In the genomic region with DNA sequence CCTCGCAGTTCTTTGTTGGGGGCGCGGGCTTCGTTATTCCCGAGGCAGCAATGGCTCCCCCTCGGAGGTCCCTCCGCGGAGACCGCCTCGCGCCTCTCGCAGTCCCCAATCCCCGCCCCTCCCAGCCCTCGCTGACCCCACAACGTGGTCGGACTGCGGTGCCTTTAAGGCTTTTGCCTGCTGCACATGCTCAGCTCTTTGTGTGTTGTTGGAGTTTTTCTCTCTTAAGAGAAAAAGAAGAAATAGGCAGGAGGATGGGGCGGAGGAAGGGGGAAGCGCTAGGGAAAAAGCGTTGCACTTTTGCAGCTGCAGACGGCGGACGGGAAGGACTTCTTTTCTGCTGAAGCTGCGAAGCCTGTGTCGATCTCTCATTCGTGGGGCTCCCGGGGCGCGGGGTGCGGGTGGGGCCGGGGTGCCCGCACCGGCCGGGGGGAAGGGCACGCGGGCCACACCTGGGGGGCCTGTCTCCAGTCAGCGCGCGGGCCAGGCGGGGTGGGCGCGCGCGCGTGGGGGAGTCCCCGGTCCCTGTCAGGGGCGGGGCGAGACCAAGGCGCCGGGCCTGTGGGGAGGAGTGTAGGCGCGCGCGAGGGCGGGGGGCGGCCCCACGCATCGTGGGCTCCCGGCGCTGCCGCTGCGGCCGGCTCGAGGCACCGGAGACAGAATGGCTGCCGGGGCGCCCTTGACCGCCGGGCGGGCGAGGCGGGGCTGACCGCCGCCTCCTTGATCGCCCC, we compare ENCODE assay signal across 8 cellular contexts. TPM values are rescaled to one million over a fixed set of nuclear protein-coding genes. Genes with fewer than 3 reads are reported as not detected.
A peak's percentile ranks its signal among the peaks of the same experiment; 100 is the strongest.
DNase-seq lines count a peak whose midpoint lies in the region; ATAC-seq and TF ChIP-seq lines count a peak whose summit lies in the region.

No MANE protein-coding gene starts in this region.

- POLR2A ChIA-PET in activated CD4-positive, alpha-beta memory T cell treated with anti-CD3 and anti-CD28 coated beads for 36 hours (lab: Charles Lee): no interaction called here

- DNase-seq in GM13976 (ENCODE audit: low spot score): peak; percentile 78
- peak; percentile 28 for DNase-seq in Jurkat, Clone E6-1 (ENCODE audit: low read depth, low spot score)
- DNase-seq in activated CD4-positive, alpha-beta memory T cell treated with anti-CD3 and anti-CD28 coated beads for 36 hours: peak; percentile 22
- no peak for DNase-seq in DMS79 (lab: John Stamatoyannopoulos, UW)

- no peak for TF ChIP-seq CTCF in GM13976 (IDR thresholded peaks at IDR 0.05; ENCODE audit: borderline replicate concordance, control extremely low read depth, extremely low read depth, insufficient read depth, missing control alignments)

- peaks cover 10% of the 10 kb centered on the region for H3K4me1 Mint-ChIP-seq in activated CD4-positive, alpha-beta memory T cell treated with anti-CD3 and anti-CD28 coated beads for 36 hours (ENCODE audit: low read depth)

- no peaks in the 10 kb centered on the region for H3K36me3 ChIP-seq in esophagus (ENCODE audit: control insufficient read depth in 2 of 2, insufficient read depth in 2 of 2, low read length in 1 of 2)
- no peaks in the 10 kb centered on the region for H3K36me3 ChIP-seq in muscle layer of duodenum (ENCODE audit: control insufficient read depth in 1 of 2, insufficient read depth in 2 of 2, low read length in 2 of 2)
- no peaks in the 10 kb centered on the region for H3K36me3 ChIP-seq in urinary bladder (ENCODE audit: insufficient read depth)

- H3K27me3 Mint-ChIP-seq in activated CD4-positive, alpha-beta memory T cell treated with anti-CD3 and anti-CD28 coated beads for 36 hours: peaks cover 38% of the 10 kb centered on the region

- peak; percentile 57 for ATAC-seq in GM21786 (IDR thresholded peaks at IDR 0.05; ENCODE audit: unreplicated experiment)

- no peaks in the 10 kb centered on the region for H3K36me3 Mint-ChIP-seq in activated CD4-positive, alpha-beta memory T cell treated with anti-CD3 and anti-CD28 coated beads for 36 hours

- no peak overlapping the region for H3K27ac Mint-ChIP-seq in activated CD4-positive, alpha-beta memory T cell treated with anti-CD3 and anti-CD28 coated beads for 36 hours

- in situ Hi-C loops in GM13976 (cut with MboI; ENCODE audit: low sequenced_read_pairs, unreplicated experiment): no loop called here

- WGBS in esophagus, 2 donors: 1% methylated on average over 39 to 75 of the region's 75 CpGs
- WGBS in urinary bladder: 1% methylated on average over 74 of the region's 75 CpGs

- peak overlapping the region; percentile 61 for H3K4me3 ChIP-seq in Jurkat, Clone E6-1 (ENCODE audit: low read length)
- peak overlapping the region; percentile 59 to 65 for H3K4me3 ChIP-seq in esophagus (ENCODE audit: low read depth in 1 of 2, low read length in 2 of 2)
- peak overlapping the region; percentile 56 to 81 for H3K4me3 ChIP-seq in muscle layer of duodenum (ENCODE audit: low read depth in 1 of 2, low read length in 2 of 2)
- peak overlapping the region; percentile 76 for H3K4me3 ChIP-seq in urinary bladder (ENCODE audit: low read depth, low read length)

- H3K27ac ChIP-seq in esophagus (ENCODE audit: low read depth in 2 of 2, low read length in 1 of 2) (peak overlapping the region in 1 of 2 donors; percentile 23), muscle layer of duodenum (ENCODE audit: low read length) (no peak overlapping the region), urinary bladder (ENCODE audit: low read depth) (peak overlapping the region; percentile 85)

- H3K9me3 Mint-ChIP-seq in activated CD4-positive, alpha-beta memory T cell treated with anti-CD3 and anti-CD28 coated beads for 36 hours: peaks cover 2% of the 10 kb centered on the region

- peaks cover 0 to 6% of the 10 kb centered on the region in 2 donors for H3K4me1 ChIP-seq in esophagus (ENCODE audit: control insufficient read depth in 2 of 2, insufficient read depth in 2 of 2, low read length in 1 of 2)
- peaks cover 0 to 15% of the 10 kb centered on the region in 2 donors for H3K4me1 ChIP-seq in muscle layer of duodenum (ENCODE audit: control insufficient read depth in 1 of 2, insufficient read depth in 2 of 2, low read length in 2 of 2)
- H3K4me1 ChIP-seq in urinary bladder (ENCODE audit: insufficient read depth): no peaks in the 10 kb centered on the region

- CTCF ChIA-PET in activated CD4-positive, alpha-beta memory T cell treated with anti-CD3 and anti-CD28 coated beads for 36 hours (lab: Charles Lee): no interaction called here

- peak overlapping the region; percentile 69 for H3K4me3 Mint-ChIP-seq in activated CD4-positive, alpha-beta memory T cell treated with anti-CD3 and anti-CD28 coated beads for 36 hours

- H3K9me3 ChIP-seq in esophagus (ENCODE audit: control insufficient read depth in 2 of 2, insufficient read depth in 1 of 2, low read depth in 1 of 2, low read length in 1 of 2) (no peaks in the 10 kb centered on the region), muscle layer of duodenum (ENCODE audit: control insufficient read depth in 1 of 2, low read length in 2 of 2) (peaks cover 0 to 2% of the 10 kb centered on the region in 2 donors)

- H3K27me3 ChIP-seq in esophagus (ENCODE audit: control insufficient read depth in 1 of 2, insufficient read depth in 2 of 2, low read length in 2 of 2) (peaks cover 0 to 9% of the 10 kb centered on the region in 2 donors), muscle layer of duodenum (ENCODE audit: low read depth, low read length) (peaks cover 8% of the 10 kb centered on the region)

- intact Hi-C loops in activated CD4-positive, alpha-beta memory T cell treated with anti-CD3 and anti-CD28 coated beads for 36 hours (cut with micrococcal nuclease): loop anchor here (1.0 to 10.0 kb wide), 2 partner anchors 154 to 218 kb away; partner anchors contain the start of gene TRUB1

RNA-seq across cellular contexts. Expression of gene ATRNL1, which starts 0.4 kb away (rescaled TPM):
- 11.1 TPM for polyA plus RNA-seq in Jurkat, Clone E6-1 (2012; ENCODE audit: insufficient read depth, insufficient read length)
- total RNA-seq in activated CD4-positive, alpha-beta memory T cell treated with anti-CD3 and anti-CD28 coated beads for 36 hours: under 1 TPM; 0.12 to 0.17 TPM
- polyA plus RNA-seq in esophagus (under 1 TPM; 0.20 to 0.39 TPM), urinary bladder (1.9 TPM)
- 153 TPM for total RNA-seq in urinary bladder

Comparison
In these comparisons a context has a peak if more than half of its experiments do, and no peak if none do; other contexts are left out.
1. RNA of gene ATRNL1, which starts 0.4 kb away (total RNA-seq): 153 TPM in urinary bladder (single experiment); 0.12 to 0.17 TPM in activated CD4-positive, alpha-beta memory T cell treated with anti-CD3 and anti-CD28 coated beads for 36 hours; every median in the first group is over 100 times any median in the second.
2. Peak in every context shown above with its lines, with median percentiles within 50 percentile points of each other: H3K4me3 ChIP-seq.